ENCODE assay signal across 14 cellular contexts in the genomic region with DNA sequence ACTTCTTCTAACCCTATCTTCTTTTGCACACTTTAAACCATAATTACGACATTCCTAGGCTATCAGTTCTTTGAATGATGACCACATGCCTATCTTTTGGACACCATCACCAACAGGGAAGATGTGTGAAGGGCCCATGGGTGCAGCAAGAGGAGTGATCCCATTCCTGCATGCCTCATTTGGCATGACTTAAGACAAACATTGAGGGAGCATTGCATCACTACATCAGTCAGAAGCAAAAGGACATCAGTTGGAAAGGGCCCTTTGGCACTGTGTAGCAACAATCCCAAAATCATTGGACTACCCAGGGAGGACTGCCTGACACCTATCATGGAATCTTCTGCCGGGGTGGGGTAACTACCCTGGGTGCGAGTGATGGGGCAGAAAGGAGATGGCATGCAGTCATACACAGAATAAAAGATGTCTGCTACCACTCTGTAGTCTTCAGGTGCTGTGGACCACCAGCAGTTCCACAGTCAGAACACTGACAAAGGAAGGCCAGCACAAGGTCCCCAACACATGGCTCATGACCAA.
"Had no signal": no experiment of that assay in that cellular context is flagged by ENCODE, and none has a peak within 500 bp of the region (broad histone marks: within the 10 kb centered on the region; RNA-seq: fewer than 3 reads in every experiment).

No MANE protein-coding gene starts in this region.

- FAIRE-seq: endothelial cell of umbilical vein had no signal

- H3K4me3 ChIP-seq: colonic mucosa, lower lobe of right lung, right atrium auricular region, tibial nerve had no signal

- H3K4me3 Mint-ChIP-seq: activated CD8-positive, alpha-beta T cell treated with anti-CD3 and anti-CD28 coated beads for 36 hours; activated naive CD8-positive, alpha-beta T cell treated with anti-CD3 and anti-CD28 coated beads, Interleukin-2, amount 10 ng/mL, durations not matched to agents 7 days and 5 days; stimulated activated memory B cell treated with anti-CD40 and anti-IgM and Interleukin-4, amounts not matched to agents 10 μg/mL and 1 μg/mL and 100 μg/mL, for 72 hours had no signal

- H3K4me1 Mint-ChIP-seq: stimulated activated memory B cell treated with anti-CD40 and anti-IgM and Interleukin-4, amounts not matched to agents 10 μg/mL and 1 μg/mL and 100 μg/mL, for 72 hours had no signal

- H3K9me3 ChIP-seq: colonic mucosa, lower lobe of right lung, right atrium auricular region, tibial nerve had no signal

- ATAC-seq: activated CD8-positive, alpha-beta T cell treated with anti-CD3 and anti-CD28 coated beads for 36 hours; lower lobe of right lung; stimulated activated memory B cell treated with anti-CD40 and anti-IgM and Interleukin-4, amounts not matched to agents 10 μg/mL and 1 μg/mL and 100 μg/mL, for 72 hours had no signal

- H3K27ac Mint-ChIP-seq: activated CD8-positive, alpha-beta T cell treated with anti-CD3 and anti-CD28 coated beads for 36 hours; activated naive CD8-positive, alpha-beta T cell treated with anti-CD3 and anti-CD28 coated beads, Interleukin-2, amount 10 ng/mL, durations not matched to agents 7 days and 5 days; stimulated activated memory B cell treated with anti-CD40 and anti-IgM and Interleukin-4, amounts not matched to agents 10 μg/mL and 1 μg/mL and 100 μg/mL, for 72 hours had no signal

- H3K36me3 ChIP-seq: colonic mucosa, lower lobe of right lung, right atrium auricular region, tibial nerve had no signal

- DNase-seq: activated CD4-positive, alpha-beta T cell treated with anti-CD3 and anti-CD28 coated beads for 4 hours; activated CD8-positive, alpha-beta memory T cell treated with anti-CD3 and anti-CD28 coated beads, Interleukin-2, amount 50 U/mL, for 4 hours; activated CD8-positive, alpha-beta T cell treated with anti-CD3 and anti-CD28 coated beads for 36 hours; activated naive CD8-positive, alpha-beta T cell treated with anti-CD3 and anti-CD28 coated beads, Interleukin-2, amount 10 ng/mL, durations not matched to agents 7 days and 5 days; colonic mucosa; hippocampal formation; kidney glomerular epithelial cell; lower lobe of right lung; midbrain; T1000 had no signal

- H3K4me1 ChIP-seq: colonic mucosa, lower lobe of right lung, right atrium auricular region, tibial nerve had no signal

- H3K27me3 ChIP-seq: colonic mucosa, right atrium auricular region, tibial nerve had no signal

- H3K27ac ChIP-seq: colonic mucosa, lower lobe of right lung, right atrium auricular region, tibial nerve had no signal
